33 cellular contexts compared by ENCODE assay signal in genomic region chr5:160461378-160461777, GRCh38.
"Had no signal": no experiment of that assay in that cellular context is flagged by ENCODE, and none has a peak within 500 bp of the region (broad histone marks: within the 10 kb centered on the region; RNA-seq: fewer than 3 reads in every experiment).

No MANE protein-coding gene starts in this region.

- ATAC-seq: activated CD4-positive, CD25-positive, alpha-beta regulatory T cell treated with anti-CD3 and anti-CD28 coated beads, Interleukin-2, amount 50 U/mL, for 24 hours; activated CD8-positive, alpha-beta T cell treated with anti-CD3 and anti-CD28 coated beads for 36 hours; activated T-cell treated with anti-CD3 and anti-CD28 coated beads, Interleukin-2, amount 50 U/mL, for 4 hours; activated T-helper 17 cell treated with anti-CD3 and anti-CD28 coated beads, Interleukin-2, amount 50 U/mL, for 72 hours; esophagus mucosa; heart left ventricle; T-helper 17 cell had no signal

- H3K4me3 ChIP-seq: coronary artery, dorsolateral prefrontal cortex, heart left ventricle had no signal

- H3K4me3 Mint-ChIP-seq: activated B cell treated with CpG ODN at 0.5 μM for 24 hours; activated CD8-positive, alpha-beta T cell treated with anti-CD3 and anti-CD28 coated beads for 36 hours; activated naive CD8-positive, alpha-beta T cell; activated T-cell treated with anti-CD3 and anti-CD28 coated beads, Interleukin-2, amount 50 U/mL, for 4 hours; activated T-helper 17 cell treated with anti-CD3 and anti-CD28 coated beads, Interleukin-2, amount 50 U/mL, for 72 hours; central memory CD8-positive, alpha-beta T cell; dendritic cell treated with granulocyte-macrophage colony-stimulating factor and Interleukin-4, amounts not matched to agents 40 ng/mL and 50 ng/mL, for 4 days; endodermal cell; T-helper 17 cell; T-helper 2 cell treated with Interferon-gamma antibody and Interleukin-4, amounts not matched to agents 5 μg/mL and 100 μg/mL, for 36 hours had no signal

- H3K36me3 Mint-ChIP-seq: activated naive CD8-positive, alpha-beta T cell had no signal

- H3K9me3 ChIP-seq: heart left ventricle had no signal

- H3K27me3 ChIP-seq: brain microvascular endothelial cell, dorsolateral prefrontal cortex, heart left ventricle had no signal

- H3K36me3 ChIP-seq: brain microvascular endothelial cell, heart left ventricle, WERI-Rb-1 had no signal

- H3K27me3 Mint-ChIP-seq: activated B cell treated with CpG ODN at 0.5 μM for 24 hours; activated CD8-positive, alpha-beta T cell treated with anti-CD3 and anti-CD28 coated beads for 36 hours; activated naive CD8-positive, alpha-beta T cell; activated T-helper 17 cell treated with anti-CD3 and anti-CD28 coated beads, Interleukin-2, amount 50 U/mL, for 72 hours; central memory CD8-positive, alpha-beta T cell had no signal

- FAIRE-seq: astrocyte, bronchial epithelial cell, frontal cortex had no signal

- H3K27ac Mint-ChIP-seq: activated B cell treated with CpG ODN at 0.5 μM for 24 hours; activated CD8-positive, alpha-beta T cell treated with anti-CD3 and anti-CD28 coated beads for 36 hours; activated naive CD8-positive, alpha-beta T cell; activated T-helper 17 cell treated with anti-CD3 and anti-CD28 coated beads, Interleukin-2, amount 50 U/mL, for 72 hours; dendritic cell treated with granulocyte-macrophage colony-stimulating factor and Interleukin-4, amounts not matched to agents 40 ng/mL and 50 ng/mL, for 4 days; endodermal cell; T-helper 17 cell; T-helper 2 cell treated with Interferon-gamma antibody and Interleukin-4, amounts not matched to agents 5 μg/mL and 100 μg/mL, for 36 hours had no signal

- H3K27ac ChIP-seq: brain microvascular endothelial cell, coronary artery, dorsolateral prefrontal cortex, heart left ventricle, WERI-Rb-1 had no signal

- H3K4me1 Mint-ChIP-seq: endodermal cell had no signal

- H3K9me3 Mint-ChIP-seq: activated B cell treated with CpG ODN at 0.5 μM for 24 hours; activated CD8-positive, alpha-beta T cell treated with anti-CD3 and anti-CD28 coated beads for 36 hours; activated T-cell treated with anti-CD3 and anti-CD28 coated beads, Interleukin-2, amount 50 U/mL, for 4 hours; activated T-helper 17 cell treated with anti-CD3 and anti-CD28 coated beads, Interleukin-2, amount 50 U/mL, for 72 hours; central memory CD8-positive, alpha-beta T cell; dendritic cell treated with granulocyte-macrophage colony-stimulating factor and Interleukin-4, amounts not matched to agents 40 ng/mL and 50 ng/mL, for 4 days; T-helper 2 cell treated with Interferon-gamma antibody and Interleukin-4, amounts not matched to agents 5 μg/mL and 100 μg/mL, for 36 hours had no signal

- DNase-seq: activated B cell treated with CpG ODN at 0.5 μM for 24 hours; activated CD4-positive, alpha-beta T cell treated with anti-CD3 and anti-CD28 coated beads for 48 hours; activated CD4-positive, alpha-beta T cell treated with anti-CD3 and anti-CD28 coated beads, Interleukin-2, amount 50 U/mL, for 1 hour; activated CD4-positive, alpha-beta T cell treated with anti-CD3 and anti-CD28 coated beads, Interleukin-2, amount 50 U/mL, for 48 hours; activated CD8-positive, alpha-beta memory T cell treated with anti-CD3 and anti-CD28 coated beads for 24 hours; activated CD8-positive, alpha-beta T cell treated with anti-CD3 and anti-CD28 coated beads for 36 hours; activated effector memory CD4-positive, alpha-beta T cell treated with Interleukin-2 at 50 U/mL for 16 hours; activated gamma-delta T cell treated with Interleukin-2 at 50 U/mL for 16 hours; activated naive CD4-positive, alpha-beta T cell treated with anti-CD3 and anti-CD28 coated beads, Interleukin-2, amount 50 U/mL, for 16 hours; activated naive CD4-positive, alpha-beta T cell treated with Interleukin-2 at 50 U/mL for 16 hours; activated T-cell treated with anti-CD3 and anti-CD28 coated beads, Interleukin-2, amount 50 U/mL, for 4 hours; amniotic stem cell; anterior cingulate cortex; brain microvascular endothelial cell; dorsolateral prefrontal cortex; effector memory CD4-positive, alpha-beta T cell; endodermal cell; glutamatergic neuron; heart left ventricle; T-helper 17 cell; T1000; WERI-Rb-1 had no signal
